In genomic region chr9:100324594-100325200, GRCh38 we compare ENCODE assay signal across 1 cellular context.
A peak's percentile ranks its signal among the peaks of the same experiment; 100 is the strongest.
TF ChIP-seq lines count a peak whose summit lies in the region.

No MANE protein-coding gene starts in this region.

TF ChIP-seq in IMR-90, 13 proteins besides CTCF, POLR2A, EP300 and RAD21:
- no peak for TF ChIP-seq RFX5 (IDR thresholded peaks at IDR 0.05; ENCODE audit: low read depth, low read length)
- TF ChIP-seq ELK1 (IDR thresholded peaks at IDR 0.05; ENCODE audit: borderline replicate concordance, low read depth, low read length): no peak
- no peak for TF ChIP-seq MAFK (IDR thresholded peaks at IDR 0.05; ENCODE audit: low read depth, low read length)
- TF ChIP-seq SMC3 (IDR thresholded peaks at IDR 0.05; ENCODE audit: low read depth, low read length): peak; percentile 48; the same call in 1 of the 2 replicates
